ENCODE assay signal across 1 cellular context in genomic region chr2:164934790-164935466, GRCh38.
TF ChIP-seq lines count a peak whose summit lies in the region.

No MANE protein-coding gene starts in this region.

TF ChIP-seq in HepG2, 621 proteins besides CTCF, POLR2A, EP300 and RAD21 (continued from another document and continues in another):
- TF ChIP-seq POGK (CRISPR knock-in tag; conservative IDR thresholded peaks at IDR 0.05) (0 out of 2 replicates have a peak, but pooled peaks have one; percentile 30), ZNF577 (CRISPR knock-in tag; IDR thresholded peaks at IDR 0.05; ENCODE audit: borderline replicate concordance, low read depth) (no peak), ARID2 (CRISPR knock-in tag; IDR thresholded peaks at IDR 0.05; ENCODE audit: borderline replicate concordance) (peak; percentile 60; the same call in 1 of the 2 replicates), DNMT1 (CRISPR knock-in tag; IDR thresholded peaks at IDR 0.05) (no peak), ZNF331 (CRISPR knock-in tag; IDR thresholded peaks at IDR 0.05) (peak; percentile 72), PRPF4 (IDR thresholded peaks at IDR 0.05; ENCODE audit: low read depth, low read length, poor library complexity, severe bottlenecking) (no peak), HDAC2 (CRISPR knock-in tag; IDR thresholded peaks at IDR 0.05) (peak; percentile 90), ETV5 (CRISPR knock-in tag; IDR thresholded peaks at IDR 0.05; ENCODE audit: borderline replicate concordance) (peak; percentile 57; the same call in 1 of the 2 replicates), EHMT2 (IDR thresholded peaks at IDR 0.05; ENCODE audit: borderline replicate concordance, low read depth, low read length) (0 out of 2 replicates have a peak, but pooled peaks have one; percentile 17), ATF4 (CRISPR knock-in tag; IDR thresholded peaks at IDR 0.05) (peak in 1 of 2 experiments; percentile 65; a peak in 2 of 4 replicates), TOPORS (CRISPR knock-in tag; IDR thresholded peaks at IDR 0.05) (no peak), NR2F6 (IDR thresholded peaks at IDR 0.05) (peak; percentile 81), NR2F6 (CRISPR knock-in tag; IDR thresholded peaks at IDR 0.05) (peak; percentile 52; the same call in 1 of the 2 replicates), SIX4 (CRISPR knock-in tag; IDR thresholded peaks at IDR 0.05) (no peak), ARID5B (CRISPR knock-in tag; IDR thresholded peaks at IDR 0.05) (peak; percentile 95), TRIM24 (CRISPR knock-in tag; IDR thresholded peaks at IDR 0.05) (no peak), ZNF572 (CRISPR knock-in tag; IDR thresholded peaks at IDR 0.05) (no peak), ZNF251 (CRISPR knock-in tag; IDR thresholded peaks at IDR 0.05) (no peak), ZNF609 (CRISPR knock-in tag; IDR thresholded peaks at IDR 0.05; ENCODE audit: borderline replicate concordance) (peak; percentile 88), PREB (CRISPR knock-in tag; IDR thresholded peaks at IDR 0.05) (no peak), NCOA5 (CRISPR knock-in tag; IDR thresholded peaks at IDR 0.05) (no peak), TCF7L2 (IDR thresholded peaks at IDR 0.05; ENCODE audit: low read depth, low read length) (peak; percentile 98), TFAP4 (IDR thresholded peaks at IDR 0.05; ENCODE audit: borderline replicate concordance, low read depth) (no peak; the same call in 1 of the 2 replicates), ZNF143 (CRISPR knock-in tag; IDR thresholded peaks at IDR 0.05) (no peak), PAX8 (CRISPR knock-in tag; IDR thresholded peaks at IDR 0.05; ENCODE audit: borderline replicate concordance) (no peak), RCOR2 (CRISPR knock-in tag; IDR thresholded peaks at IDR 0.05) (peak; percentile 68; the same call in 1 of the 2 replicates), MEIS2 (CRISPR knock-in tag; IDR thresholded peaks at IDR 0.05) (peak; percentile 42; the same call in 1 of the 2 replicates), ZBTB21 (CRISPR knock-in tag; IDR thresholded peaks at IDR 0.05) (no peak), FOXK1 (CRISPR knock-in tag; IDR thresholded peaks at IDR 0.05; ENCODE audit: borderline replicate concordance, low read depth) (0 out of 2 replicates have a peak, but pooled peaks have one; percentile 12), HES4 (CRISPR knock-in tag; IDR thresholded peaks at IDR 0.05; ENCODE audit: borderline replicate concordance) (no peak), HNF1B (CRISPR knock-in tag; IDR thresholded peaks at IDR 0.05) (no peak), ISL2 (CRISPR knock-in tag; IDR thresholded peaks at IDR 0.05) (peak; percentile 97)
- TF ChIP-seq, protein P1, sequence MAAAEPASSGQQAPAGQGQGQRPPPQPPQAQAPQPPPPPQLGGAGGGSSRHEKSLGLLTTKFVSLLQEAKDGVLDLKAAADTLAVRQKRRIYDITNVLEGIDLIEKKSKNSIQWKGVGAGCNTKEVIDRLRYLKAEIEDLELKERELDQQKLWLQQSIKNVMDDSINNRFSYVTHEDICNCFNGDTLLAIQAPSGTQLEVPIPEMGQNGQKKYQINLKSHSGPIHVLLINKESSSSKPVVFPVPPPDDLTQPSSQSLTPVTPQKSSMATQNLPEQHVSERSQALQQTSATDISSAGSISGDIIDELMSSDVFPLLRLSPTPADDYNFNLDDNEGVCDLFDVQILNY (CRISPR knock-in tag; conservative IDR thresholded peaks at IDR 0.05): no peak
- TF ChIP-seq, protein P2, sequence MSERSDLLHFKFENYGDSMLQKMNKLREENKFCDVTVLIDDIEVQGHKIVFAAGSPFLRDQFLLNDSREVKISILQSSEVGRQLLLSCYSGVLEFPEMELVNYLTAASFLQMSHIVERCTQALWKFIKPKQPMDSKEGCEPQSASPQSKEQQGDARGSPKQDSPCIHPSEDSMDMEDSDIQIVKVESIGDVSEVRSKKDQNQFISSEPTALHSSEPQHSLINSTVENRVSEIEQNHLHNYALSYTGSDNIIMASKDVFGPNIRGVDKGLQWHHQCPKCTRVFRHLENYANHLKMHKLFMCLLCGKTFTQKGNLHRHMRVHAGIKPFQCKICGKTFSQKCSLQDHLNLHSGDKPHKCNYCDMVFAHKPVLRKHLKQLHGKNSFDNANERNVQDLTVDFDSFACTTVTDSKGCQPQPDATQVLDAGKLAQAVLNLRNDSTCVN (CRISPR knock-in tag; IDR thresholded peaks at IDR 0.05; ENCODE audit: borderline replicate concordance): no peak
- TF ChIP-seq, protein P3, sequence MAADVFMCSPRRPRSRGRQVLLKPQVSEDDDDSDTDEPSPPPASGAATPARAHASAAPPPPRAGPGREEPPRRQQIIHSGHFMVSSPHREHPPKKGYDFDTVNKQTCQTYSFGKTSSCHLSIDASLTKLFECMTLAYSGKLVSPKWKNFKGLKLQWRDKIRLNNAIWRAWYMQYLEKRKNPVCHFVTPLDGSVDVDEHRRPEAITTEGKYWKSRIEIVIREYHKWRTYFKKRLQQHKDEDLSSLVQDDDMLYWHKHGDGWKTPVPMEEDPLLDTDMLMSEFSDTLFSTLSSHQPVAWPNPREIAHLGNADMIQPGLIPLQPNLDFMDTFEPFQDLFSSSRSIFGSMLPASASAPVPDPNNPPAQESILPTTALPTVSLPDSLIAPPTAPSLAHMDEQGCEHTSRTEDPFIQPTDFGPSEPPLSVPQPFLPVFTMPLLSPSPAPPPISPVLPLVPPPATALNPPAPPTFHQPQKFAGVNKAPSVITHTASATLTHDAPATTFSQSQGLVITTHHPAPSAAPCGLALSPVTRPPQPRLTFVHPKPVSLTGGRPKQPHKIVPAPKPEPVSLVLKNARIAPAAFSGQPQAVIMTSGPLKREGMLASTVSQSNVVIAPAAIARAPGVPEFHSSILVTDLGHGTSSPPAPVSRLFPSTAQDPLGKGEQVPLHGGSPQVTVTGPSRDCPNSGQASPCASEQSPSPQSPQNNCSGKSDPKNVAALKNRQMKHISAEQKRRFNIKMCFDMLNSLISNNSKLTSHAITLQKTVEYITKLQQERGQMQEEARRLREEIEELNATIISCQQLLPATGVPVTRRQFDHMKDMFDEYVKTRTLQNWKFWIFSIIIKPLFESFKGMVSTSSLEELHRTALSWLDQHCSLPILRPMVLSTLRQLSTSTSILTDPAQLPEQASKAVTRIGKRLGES (CRISPR knock-in tag; IDR thresholded peaks at IDR 0.05; ENCODE audit: borderline replicate concordance): no peak
- TF ChIP-seq, protein P4, sequence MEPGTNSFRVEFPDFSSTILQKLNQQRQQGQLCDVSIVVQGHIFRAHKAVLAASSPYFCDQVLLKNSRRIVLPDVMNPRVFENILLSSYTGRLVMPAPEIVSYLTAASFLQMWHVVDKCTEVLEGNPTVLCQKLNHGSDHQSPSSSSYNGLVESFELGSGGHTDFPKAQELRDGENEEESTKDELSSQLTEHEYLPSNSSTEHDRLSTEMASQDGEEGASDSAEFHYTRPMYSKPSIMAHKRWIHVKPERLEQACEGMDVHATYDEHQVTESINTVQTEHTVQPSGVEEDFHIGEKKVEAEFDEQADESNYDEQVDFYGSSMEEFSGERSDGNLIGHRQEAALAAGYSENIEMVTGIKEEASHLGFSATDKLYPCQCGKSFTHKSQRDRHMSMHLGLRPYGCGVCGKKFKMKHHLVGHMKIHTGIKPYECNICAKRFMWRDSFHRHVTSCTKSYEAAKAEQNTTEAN (CRISPR knock-in tag; conservative IDR thresholded peaks at IDR 0.05): 0 out of 2 replicates have a peak, but pooled peaks have one; percentile 41
